In genomic region chr9:35748239-35748857, GRCh38 we compare ENCODE assay signal across 6 cellular contexts. TPM values are rescaled to one million over a fixed set of nuclear protein-coding genes. Genes with fewer than 3 reads are reported as not detected.
DNase-seq lines count a peak whose midpoint lies in the region; ATAC-seq and TF ChIP-seq lines count a peak whose summit lies in the region.

No MANE protein-coding gene starts in this region.

- intact Hi-C loops in IMR-90 (cut with micrococcal nuclease) (no loop called here), MCF 10A (cut with micrococcal nuclease) (loop anchor here (5.0 kb wide), 1 partner anchor 34 kb away; no protein-coding TSS in a partner anchor)

- H3K36me3 Mint-ChIP-seq in MCF 10A (ENCODE audit: insufficient read depth, unreplicated experiment) (peaks cover 48% of the 10 kb centered on the region), neural crest cell (ENCODE audit: low read depth) (peaks cover 11% of the 10 kb centered on the region)

- peak overlapping the region; percentile 92 for H3K4me2 ChIP-seq in IMR-90 (ENCODE audit: low read depth, low read length)

- no peak for TF ChIP-seq POLR2A in IMR-90 (IDR thresholded peaks at IDR 0.05; ENCODE audit: low read depth, low read length)

- in situ Hi-C loops in IMR-90 (cut with MboI; ENCODE audit: low sequenced_read_pairs), result no loop called here

- H3K27ac ChIP-seq in IMR-90 (ENCODE audit: insufficient read depth, low read length), result peak overlapping the region; percentile 46

- peaks cover 57 to 70% of the 10 kb centered on the region in 2 experiments for H3K79me1 ChIP-seq in IMR-90 (ENCODE audit: low read depth in 1 of 2, low read length in 2 of 2)

- peak; percentile 6 for ATAC-seq in IMR-90 (ENCODE audit: low read depth)
- no peak for ATAC-seq in GM21390 (IDR thresholded peaks at IDR 0.05; ENCODE audit: unreplicated experiment)

- H3K9ac ChIP-seq in IMR-90 (ENCODE audit: low read depth, low read length), result peak overlapping the region; percentile 83

- no peak overlapping the region for H2BK120ac ChIP-seq in IMR-90 (ENCODE audit: low read depth, low read length)

- BruUV-seq in IMR-90 (replicated peaks; lab: Mats Ljungman, UMichigan) (TSS peak; percentile 76), MCF 10A (replicated peaks; lab: Mats Ljungman, UMichigan) (TSS peak; percentile 39)

- 4% methylated on average over 13 of the region's 24 CpGs; no CpG with 5 or more reads in 1 of the 2 experiments for WGBS in IMR-90 (ENCODE audit: extremely low coverage in 2 of 2, insufficient read length in 1 of 2), 2 experiments

- peaks cover 14% of the 10 kb centered on the region for H3K4me1 ChIP-seq in IMR-90 (ENCODE audit: control insufficient read depth, insufficient read depth, low read length)

- H3K4me3 Mint-ChIP-seq in MCF 10A (ENCODE audit: unreplicated experiment) (peak overlapping the region; percentile 94), neural crest cell (peak overlapping the region; percentile 95)

- H3K36me3 ChIP-seq in IMR-90 (ENCODE audit: control insufficient read depth, insufficient read depth, low read length), result peaks cover 36% of the 10 kb centered on the region

- H3K9me3 ChIP-seq in IMR-90 (ENCODE audit: control insufficient read depth, insufficient read depth, low read length), result no peaks in the 10 kb centered on the region

- peak overlapping the region; percentile 14 to 100; a peak in 2 of 4 replicates for H4K8ac ChIP-seq in IMR-90 (ENCODE audit: low read depth in 2 of 2, low read length in 2 of 2)

- peak overlapping the region; percentile 86 for H2AK9ac ChIP-seq in IMR-90 (replicated peaks; ENCODE audit: low read depth, low read length, poor library complexity)

- H2BK15ac ChIP-seq in IMR-90 (ENCODE audit: low read depth, low read length), result no peak overlapping the region

- peak overlapping the region; percentile 99 for H2AFZ ChIP-seq in IMR-90 (replicated peaks; ENCODE audit: low read length, poor library complexity)

- peaks cover 31% of the 10 kb centered on the region for H4K20me1 ChIP-seq in IMR-90 (ENCODE audit: insufficient read depth, low read length)

- CTCF ChIA-PET in IMR-90 (lab: Yijun Ruan, JAX) (interaction anchor here (1.0 to 2.7 kb wide), 2 partner anchors 12 to 14 kb away, joined by 4 to 7 read pairs; no protein-coding TSS in a partner anchor), MCF 10A (lab: Yijun Ruan, JAX) (interaction anchor here (0.6 to 8.0 kb wide), 19 partner anchors 9 to 988 kb away, joined by 3 to 150 read pairs (median 3); partner anchors contain the start of genes CCDC107, CREB3, RMRP and TLN1)

- TF ChIP-seq CTCF in IMR-90 (conservative IDR thresholded peaks at IDR 0.05; ENCODE audit: low read depth, low read length), result no peak
- TF ChIP-seq CTCF in MCF 10A (IDR thresholded peaks at IDR 0.05; ENCODE audit: unreplicated experiment), result no peak
- TF ChIP-seq CTCF in neural crest cell (conservative IDR thresholded peaks at IDR 0.05), result no peak

- H3K23ac ChIP-seq in IMR-90 (ENCODE audit: low read depth, low read length), result peak overlapping the region; percentile 87

- no peak for TF ChIP-seq RAD21 in IMR-90 (IDR thresholded peaks at IDR 0.05; ENCODE audit: low read length)

- peak overlapping the region; percentile 5; the same call in 1 of the 2 replicates for H4K5ac ChIP-seq in IMR-90 (ENCODE audit: low read depth, low read length)

- H2BK5ac ChIP-seq in IMR-90 (ENCODE audit: low read depth, low read length, poor library complexity, severe bottlenecking), result peak overlapping the region; percentile 35

- peak overlapping the region; percentile 85 for H3K27ac Mint-ChIP-seq in MCF 10A (ENCODE audit: low read depth, unreplicated experiment)
- peak overlapping the region; percentile 78 for H3K27ac Mint-ChIP-seq in neural crest cell (ENCODE audit: unreplicated experiment)

- no peak overlapping the region for H3K18ac ChIP-seq in IMR-90 (ENCODE audit: low read depth, low read length)

- H3K14ac ChIP-seq in IMR-90 (replicated peaks; ENCODE audit: low read depth, low read length), result peak overlapping the region; percentile 48

- H3K4me1 Mint-ChIP-seq in MCF 10A (ENCODE audit: insufficient read depth, unreplicated experiment) (peaks cover 31% of the 10 kb centered on the region), neural crest cell (peaks cover 37% of the 10 kb centered on the region)

- H2BK20ac ChIP-seq in IMR-90 (ENCODE audit: low read depth, low read length), result no peak overlapping the region

- peak overlapping the region; percentile 14 for H2AK5ac ChIP-seq in IMR-90 (ENCODE audit: low read depth, low read length)

- H3K27me3 Mint-ChIP-seq in MCF 10A (ENCODE audit: insufficient read depth, unreplicated experiment) (no peaks in the 10 kb centered on the region), neural crest cell (ENCODE audit: low read depth) (no peaks in the 10 kb centered on the region)

- dilution Hi-C loops in IMR-90 (cut with HindIII; ENCODE audit: low sequenced_read_pairs, unreplicated experiment), result no loop called here

- H3K56ac ChIP-seq in IMR-90 (ENCODE audit: extremely low read depth, insufficient read depth, low read length), result peak overlapping the region; percentile 73

- no peak for DNase-seq in IMR-90
- DNase-seq in MCF 10A (ENCODE audit: unreplicated experiment), result no peak
- DNase-seq in neural crest cell (ENCODE audit: low read depth, low spot score), result no peak
- DNase-seq in NCI-H510A (lab: John Stamatoyannopoulos, UW), result no peak
- no peak for DNase-seq in NCI-H1105 (lab: John Stamatoyannopoulos, UW)

- H4K91ac ChIP-seq in IMR-90 (ENCODE audit: insufficient read depth, low read depth, low read length), result 0 out of 2 replicates have a peak overlapping the region, but pooled peaks have one; percentile 27

- POLR2A ChIA-PET in IMR-90 (lab: Charles Lee; ENCODE audit: unreplicated experiment), result interaction anchor here (0.6 to 0.8 kb wide), 2 partner anchors 87 to 137 kb away, joined by 3 to 4 read pairs; no protein-coding TSS in a partner anchor
- POLR2A ChIA-PET in MCF 10A (lab: Yijun Ruan, JAX), result interaction anchor here (0.5 to 9.6 kb wide), 25 partner anchors 8 to 1494 kb away, joined by 3 to 284 read pairs (median 4); partner anchors contain the start of genes ARHGEF39, CCDC107, CREB3 and HRCT1

- H3K4me3 ChIP-seq in IMR-90 (ENCODE audit: insufficient read depth, low read depth, low read length), result peak overlapping the region; percentile 98

- H3K9me1 ChIP-seq in IMR-90 (ENCODE audit: insufficient read depth, low read length), result peaks cover 21% of the 10 kb centered on the region

- H3K4ac ChIP-seq in IMR-90 (ENCODE audit: low read depth, low read length), result peak overlapping the region; percentile 63

- H3K27me3 ChIP-seq in IMR-90 (ENCODE audit: control insufficient read depth, insufficient read depth, low read length), result no peaks in the 10 kb centered on the region

- H3K9me3 Mint-ChIP-seq in MCF 10A (ENCODE audit: unreplicated experiment) (no peaks in the 10 kb centered on the region), neural crest cell (no peaks in the 10 kb centered on the region)

TF ChIP-seq in IMR-90, 13 proteins besides CTCF, POLR2A, EP300 and RAD21 (continues in another document):
- no peak for TF ChIP-seq USF2 (IDR thresholded peaks at IDR 0.05; ENCODE audit: low read depth, low read length)
- no peak for TF ChIP-seq NFE2L2 (IDR thresholded peaks at IDR 0.05; ENCODE audit: low read depth, low read length)
- no peak for TF ChIP-seq CEBPB (IDR thresholded peaks at IDR 0.05; ENCODE audit: low read depth, low read length)
- TF ChIP-seq MAZ (IDR thresholded peaks at IDR 0.05; ENCODE audit: borderline replicate concordance, low read depth, low read length), result no peak
- TF ChIP-seq BHLHE40 (IDR thresholded peaks at IDR 0.05; ENCODE audit: low read depth, low read length), result no peak
- TF ChIP-seq MXI1 (IDR thresholded peaks at IDR 0.05; ENCODE audit: borderline replicate concordance, low read depth, low read length), result no peak
- no peak for TF ChIP-seq FOS (IDR thresholded peaks at IDR 0.05; ENCODE audit: low read depth, low read length)

RNA-seq across cellular contexts. Expression of gene GBA2, which starts 0.7 kb away (rescaled TPM):
- 14.2 and 18.1 TPM in 2 replicates for total RNA-seq in IMR-90 (2012; rRNA removed)
- polyA plus RNA-seq in IMR-90 (2012; rRNA removed), result 37.0 and 38.2 TPM in 2 replicates
- 16.3 and 18.2 TPM in 2 replicates for polyA plus RNA-seq in IMR-90 (2012; cell fraction: cytosol; rRNA removed)
- 206 and 250 TPM in 2 replicates for polyA plus RNA-seq in IMR-90 (2012; cell fraction: nucleus; rRNA removed; ENCODE audit: low replicate concordance)
- 51.3 and 55.2 TPM in 2 replicates for total RNA-seq in MCF 10A (2022)
- 84.9 and 95.9 TPM in 2 replicates for total RNA-seq in neural crest cell

RNA-seq across cellular contexts. Expression of gene RGP1, which starts 0.7 kb away (rescaled TPM):
- total RNA-seq in IMR-90 (2012; rRNA removed) (10.2 and 10.8 TPM in 2 replicates), MCF 10A (2022) (33.8 and 35.8 TPM in 2 replicates), neural crest cell (34.7 and 34.9 TPM in 2 replicates)
- polyA plus RNA-seq in IMR-90 (2012; rRNA removed), result 13.5 and 14.3 TPM in 2 replicates
- 7.7 and 11.0 TPM in 2 replicates for polyA plus RNA-seq in IMR-90 (2012; cell fraction: cytosol; rRNA removed)
- 23.7 and 25.1 TPM in 2 replicates for polyA plus RNA-seq in IMR-90 (2012; cell fraction: nucleus; rRNA removed; ENCODE audit: low replicate concordance)

RNA-seq across cellular contexts. Expression of gene MSMP, which starts 5.7 kb away (rescaled TPM):
- total RNA-seq in IMR-90 (2012; rRNA removed) (not detected in 2 replicates), MCF 10A (2022) (not detected in 2 replicates), neural crest cell (not detected in 2 replicates)
- polyA plus RNA-seq in IMR-90 (2012; rRNA removed), result not detected in 2 replicates
- polyA plus RNA-seq in IMR-90 (2012; cell fraction: cytosol; rRNA removed), result not detected in 2 replicates
- not detected in 2 replicates for polyA plus RNA-seq in IMR-90 (2012; cell fraction: nucleus; rRNA removed; ENCODE audit: low replicate concordance)

RNA-seq across cellular contexts. Expression of gene CREB3, which starts 15.9 kb away (rescaled TPM):
- total RNA-seq in IMR-90 (2012; rRNA removed) (105 and 106 TPM in 2 replicates), MCF 10A (2022) (58.7 and 66.2 TPM in 2 replicates), neural crest cell (35.3 and 35.9 TPM in 2 replicates)
- 54.9 and 60.7 TPM in 2 replicates for polyA plus RNA-seq in IMR-90 (2012; rRNA removed)
- polyA plus RNA-seq in IMR-90 (2012; cell fraction: cytosol; rRNA removed), result 86.1 and 133 TPM in 2 replicates
- polyA plus RNA-seq in IMR-90 (2012; cell fraction: nucleus; rRNA removed; ENCODE audit: low replicate concordance), result 30.7 and 40.3 TPM in 2 replicates

RNA-seq across cellular contexts. Expression of gene TLN1, which starts 16.4 kb away (rescaled TPM):
- 337 and 346 TPM in 2 replicates for total RNA-seq in IMR-90 (2012; rRNA removed)
- 224 and 228 TPM in 2 replicates for polyA plus RNA-seq in IMR-90 (2012; rRNA removed)
- 134 and 262 TPM in 2 replicates for polyA plus RNA-seq in IMR-90 (2012; cell fraction: cytosol; rRNA removed)
- polyA plus RNA-seq in IMR-90 (2012; cell fraction: nucleus; rRNA removed; ENCODE audit: low replicate concordance), result 206 and 469 TPM in 2 replicates
- 224 and 256 TPM in 2 replicates for total RNA-seq in MCF 10A (2022)
- 123 and 141 TPM in 2 replicates for total RNA-seq in neural crest cell
